In genomic region chr10:72221278-72221677, GRCh38 we compare ENCODE assay signal across 17 cellular contexts.
"Had no signal": no experiment of that assay in that cellular context is flagged by ENCODE, and none has a peak within 500 bp of the region (broad histone marks: within the 10 kb centered on the region; RNA-seq: fewer than 3 reads in every experiment).

No MANE protein-coding gene starts in this region.

- H3K27ac ChIP-seq: neutrophil, pancreas, suprapubic skin, thyroid gland had no signal

- DNase-seq: dermis blood vessel endothelial cell; effector memory CD4-positive, alpha-beta T cell; esophagus squamous epithelium; foreskin melanocyte; mesenchymal stem cell; mucosa of descending colon; naive B cell; pancreas; right lobe of liver; spleen; stimulated activated naive B cell treated with anti-CD40 and anti-IgM and Interleukin-4, amounts not matched to agents 10 μg/mL and 1 μg/mL and 100 μg/mL, for 72 hours; thyroid gland had no signal

- H3K4me3 ChIP-seq: coronary artery, esophagus squamous epithelium, mucosa of descending colon, pancreas, right lobe of liver, skin epidermis, spleen, suprapubic skin, thyroid gland had no signal

- H3K9me3 ChIP-seq: esophagus squamous epithelium, mucosa of descending colon, neutrophil, pancreas, right lobe of liver, spleen, suprapubic skin, thyroid gland had no signal

- H3K27me3 ChIP-seq: esophagus squamous epithelium, neutrophil, pancreas, right lobe of liver, spleen, suprapubic skin, thyroid gland had no signal

- ATAC-seq: mucosa of descending colon; natural killer cell treated with Interleukin-12 subunit alpha and Interleukin-12 subunit beta and Interleukin-15 and Interleukin-18, amount 100 ng/mL, for 72 hours; pancreas; right lobe of liver; stimulated activated naive B cell treated with anti-CD40 and anti-IgM and Interleukin-4, amounts not matched to agents 10 μg/mL and 1 μg/mL and 100 μg/mL, for 72 hours had no signal
